1 cellular context compared by ENCODE assay signal in the genomic region with DNA sequence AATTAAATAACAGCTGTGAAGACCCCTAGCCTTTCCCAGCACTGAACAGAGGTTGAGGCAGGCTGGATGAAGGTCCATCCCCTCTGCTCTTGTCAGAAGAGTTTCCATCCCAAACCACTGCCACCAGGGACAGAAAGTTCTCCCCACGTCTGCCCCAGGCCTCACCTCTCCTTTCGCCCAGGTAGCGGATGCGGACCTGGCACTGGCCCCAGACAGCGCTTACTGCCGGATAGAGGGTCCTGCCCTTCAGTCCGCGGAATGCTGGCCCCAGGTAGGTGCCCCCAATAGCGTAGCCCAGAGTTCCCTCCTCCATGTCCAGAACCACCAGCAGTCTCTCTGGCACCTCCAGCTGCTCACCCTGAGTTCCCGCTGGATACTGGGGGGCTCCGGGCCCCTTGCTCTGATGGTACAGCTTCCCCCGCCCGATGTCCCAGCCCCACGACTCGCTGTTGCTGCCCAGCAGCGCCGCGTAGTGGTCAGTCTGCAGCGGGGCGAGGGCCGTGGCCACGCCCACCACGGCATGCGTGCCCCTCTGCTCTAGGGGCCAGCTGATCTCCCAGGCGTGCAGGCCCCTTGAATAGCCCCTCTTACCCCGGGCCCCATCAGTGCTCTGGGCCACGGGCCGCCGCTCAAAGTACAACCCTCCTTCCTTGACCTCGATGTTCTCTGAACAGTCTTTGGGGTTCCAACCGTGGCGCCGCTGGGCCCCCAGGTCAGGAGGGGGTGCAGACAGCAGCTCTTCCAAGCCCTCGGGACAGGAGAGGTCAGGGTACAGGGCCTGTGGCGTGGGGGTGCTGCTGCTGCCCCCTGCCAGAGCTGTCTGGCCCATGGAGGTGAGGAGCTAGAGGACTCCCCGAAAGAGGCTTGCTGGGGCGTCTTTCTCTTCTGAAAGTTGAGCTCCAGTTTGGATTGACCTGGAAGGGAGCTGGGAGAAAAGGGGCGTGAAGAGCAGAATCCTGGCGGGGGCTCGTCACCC.
A peak's percentile ranks its signal among the peaks of the same experiment; 100 is the strongest.
TF ChIP-seq lines count a peak whose summit lies in the region.

No MANE protein-coding gene starts in this region.

TF ChIP-seq in HepG2, 621 proteins besides CTCF, POLR2A, EP300 and RAD21 (continued from another document and continues in another):
- TF ChIP-seq ZNF557 (CRISPR knock-in tag; IDR thresholded peaks at IDR 0.05), result 0 out of 2 replicates have a peak, but pooled peaks have one; percentile 5
- TF ChIP-seq BCL6 (CRISPR knock-in tag; IDR thresholded peaks at IDR 0.05), result no peak; the same call in none of the 2 replicates
- TF ChIP-seq ZNF737 (CRISPR knock-in tag; IDR thresholded peaks at IDR 0.05; ENCODE audit: borderline replicate concordance), result 0 out of 2 replicates have a peak, but pooled peaks have one; percentile 37
- TF ChIP-seq ZNF260 (CRISPR knock-in tag; IDR thresholded peaks at IDR 0.05; ENCODE audit: borderline replicate concordance, low read depth), result no peak
- TF ChIP-seq, protein P1, sequence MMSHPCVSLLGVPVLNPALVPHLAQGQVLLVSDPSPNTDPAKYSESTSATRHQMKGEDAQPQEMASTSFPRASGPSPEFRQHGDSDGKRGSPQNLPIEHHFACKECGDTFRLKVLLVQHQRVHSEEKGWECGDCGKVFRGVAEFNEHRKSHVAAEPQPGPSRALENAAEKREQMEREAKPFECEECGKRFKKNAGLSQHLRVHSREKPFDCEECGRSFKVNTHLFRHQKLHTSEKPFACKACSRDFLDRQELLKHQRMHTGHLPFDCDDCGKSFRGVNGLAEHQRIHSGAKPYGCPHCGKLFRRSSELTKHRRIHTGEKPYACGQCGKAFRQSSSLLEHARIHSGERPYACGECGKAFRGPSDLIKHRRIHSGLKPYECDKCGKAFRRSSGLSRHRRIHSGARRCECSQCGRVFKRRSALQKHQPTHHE (CRISPR knock-in tag; IDR thresholded peaks at IDR 0.05; ENCODE audit: borderline replicate concordance), result no peak
- TF ChIP-seq DNMT3B (CRISPR knock-in tag; conservative IDR thresholded peaks at IDR 0.05), result no peak
- TF ChIP-seq DR1 (CRISPR knock-in tag; IDR thresholded peaks at IDR 0.05), result no peak; the same call in none of the 2 replicates
- TF ChIP-seq TBP (CRISPR knock-in tag; IDR thresholded peaks at IDR 0.05), result no peak
- TF ChIP-seq SMAD1 (CRISPR knock-in tag; IDR thresholded peaks at IDR 0.05; ENCODE audit: borderline replicate concordance, low read depth), result 0 out of 2 replicates have a peak, but pooled peaks have one; percentile 18
- no peak for TF ChIP-seq FLYWCH1 (CRISPR knock-in tag; IDR thresholded peaks at IDR 0.05)
- TF ChIP-seq ZNF678 (CRISPR knock-in tag; IDR thresholded peaks at IDR 0.05), result no peak
- no peak for TF ChIP-seq NPAS2 (CRISPR knock-in tag; IDR thresholded peaks at IDR 0.05; ENCODE audit: borderline replicate concordance)
- peak; percentile 41 for TF ChIP-seq ZSCAN21 (CRISPR knock-in tag; IDR thresholded peaks at IDR 0.05; ENCODE audit: borderline replicate concordance)
- TF ChIP-seq SIN3A (IDR thresholded peaks at IDR 0.05; ENCODE audit: borderline replicate concordance, low read depth, low read length), result peak; percentile 86
- TF ChIP-seq HNF4A (CRISPR knock-in tag; IDR thresholded peaks at IDR 0.05), result peak; percentile 48; the same call in 1 of the 2 replicates
- no peak for TF ChIP-seq ZBTB42 (CRISPR knock-in tag; IDR thresholded peaks at IDR 0.05)
- TF ChIP-seq, protein P2, sequence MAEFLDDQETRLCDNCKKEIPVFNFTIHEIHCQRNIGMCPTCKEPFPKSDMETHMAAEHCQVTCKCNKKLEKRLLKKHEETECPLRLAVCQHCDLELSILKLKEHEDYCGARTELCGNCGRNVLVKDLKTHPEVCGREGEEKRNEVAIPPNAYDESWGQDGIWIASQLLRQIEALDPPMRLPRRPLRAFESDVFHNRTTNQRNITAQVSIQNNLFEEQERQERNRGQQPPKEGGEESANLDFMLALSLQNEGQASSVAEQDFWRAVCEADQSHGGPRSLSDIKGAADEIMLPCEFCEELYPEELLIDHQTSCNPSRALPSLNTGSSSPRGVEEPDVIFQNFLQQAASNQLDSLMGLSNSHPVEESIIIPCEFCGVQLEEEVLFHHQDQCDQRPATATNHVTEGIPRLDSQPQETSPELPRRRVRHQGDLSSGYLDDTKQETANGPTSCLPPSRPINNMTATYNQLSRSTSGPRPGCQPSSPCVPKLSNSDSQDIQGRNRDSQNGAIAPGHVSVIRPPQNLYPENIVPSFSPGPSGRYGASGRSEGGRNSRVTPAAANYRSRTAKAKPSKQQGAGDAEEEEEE (CRISPR knock-in tag; IDR thresholded peaks at IDR 0.05; ENCODE audit: borderline replicate concordance), result no peak
- TF ChIP-seq REXO4 (CRISPR knock-in tag; IDR thresholded peaks at IDR 0.05; ENCODE audit: borderline replicate concordance), result no peak
- no peak for TF ChIP-seq KLF13 (CRISPR knock-in tag; IDR thresholded peaks at IDR 0.05)
- no peak for TF ChIP-seq ZNF468 (CRISPR knock-in tag; IDR thresholded peaks at IDR 0.05)
- no peak for TF ChIP-seq ELF4 (CRISPR knock-in tag; IDR thresholded peaks at IDR 0.05; ENCODE audit: borderline replicate concordance)
- TF ChIP-seq ZKSCAN8 (CRISPR knock-in tag; IDR thresholded peaks at IDR 0.05; ENCODE audit: borderline replicate concordance), result 0 out of 2 replicates have a peak, but pooled peaks have one; percentile 42
- TF ChIP-seq SCMH1 (CRISPR knock-in tag; IDR thresholded peaks at IDR 0.05; ENCODE audit: borderline replicate concordance), result no peak
- TF ChIP-seq NAIF1 (CRISPR knock-in tag; IDR thresholded peaks at IDR 0.05; ENCODE audit: borderline replicate concordance), result no peak
- TF ChIP-seq, protein P3, sequence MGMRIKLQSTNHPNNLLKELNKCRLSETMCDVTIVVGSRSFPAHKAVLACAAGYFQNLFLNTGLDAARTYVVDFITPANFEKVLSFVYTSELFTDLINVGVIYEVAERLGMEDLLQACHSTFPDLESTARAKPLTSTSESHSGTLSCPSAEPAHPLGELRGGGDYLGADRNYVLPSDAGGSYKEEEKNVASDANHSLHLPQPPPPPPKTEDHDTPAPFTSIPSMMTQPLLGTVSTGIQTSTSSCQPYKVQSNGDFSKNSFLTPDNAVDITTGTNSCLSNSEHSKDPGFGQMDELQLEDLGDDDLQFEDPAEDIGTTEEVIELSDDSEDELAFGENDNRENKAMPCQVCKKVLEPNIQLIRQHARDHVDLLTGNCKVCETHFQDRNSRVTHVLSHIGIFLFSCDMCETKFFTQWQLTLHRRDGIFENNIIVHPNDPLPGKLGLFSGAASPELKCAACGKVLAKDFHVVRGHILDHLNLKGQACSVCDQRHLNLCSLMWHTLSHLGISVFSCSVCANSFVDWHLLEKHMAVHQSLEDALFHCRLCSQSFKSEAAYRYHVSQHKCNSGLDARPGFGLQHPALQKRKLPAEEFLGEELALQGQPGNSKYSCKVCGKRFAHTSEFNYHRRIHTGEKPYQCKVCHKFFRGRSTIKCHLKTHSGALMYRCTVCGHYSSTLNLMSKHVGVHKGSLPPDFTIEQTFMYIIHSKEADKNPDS (CRISPR knock-in tag; IDR thresholded peaks at IDR 0.05), result 0 out of 2 replicates have a peak, but pooled peaks have one; percentile 57
- no peak; the same call in 1 of the 2 replicates for TF ChIP-seq ZNF136 (CRISPR knock-in tag; IDR thresholded peaks at IDR 0.05; ENCODE audit: low read depth)
- 0 out of 2 replicates have a peak, but pooled peaks have one; percentile 27 for TF ChIP-seq ZBTB1 (CRISPR knock-in tag; IDR thresholded peaks at IDR 0.05; ENCODE audit: borderline replicate concordance)
- TF ChIP-seq ZKSCAN1 (IDR thresholded peaks at IDR 0.05; ENCODE audit: low read length), result no peak
- TF ChIP-seq ZNF816 (CRISPR knock-in tag; IDR thresholded peaks at IDR 0.05; ENCODE audit: borderline replicate concordance), result no peak; the same call in 1 of the 2 replicates
- TF ChIP-seq ZNF331 (CRISPR knock-in tag; IDR thresholded peaks at IDR 0.05), result 0 out of 2 replicates have a peak, but pooled peaks have one; percentile 22
- peak; percentile 73 for TF ChIP-seq CBFB (CRISPR knock-in tag; IDR thresholded peaks at IDR 0.05)
- peak; percentile 70 for TF ChIP-seq HNRNPL (IDR thresholded peaks at IDR 0.05; ENCODE audit: low read depth, low read length)
- TF ChIP-seq, protein P4, sequence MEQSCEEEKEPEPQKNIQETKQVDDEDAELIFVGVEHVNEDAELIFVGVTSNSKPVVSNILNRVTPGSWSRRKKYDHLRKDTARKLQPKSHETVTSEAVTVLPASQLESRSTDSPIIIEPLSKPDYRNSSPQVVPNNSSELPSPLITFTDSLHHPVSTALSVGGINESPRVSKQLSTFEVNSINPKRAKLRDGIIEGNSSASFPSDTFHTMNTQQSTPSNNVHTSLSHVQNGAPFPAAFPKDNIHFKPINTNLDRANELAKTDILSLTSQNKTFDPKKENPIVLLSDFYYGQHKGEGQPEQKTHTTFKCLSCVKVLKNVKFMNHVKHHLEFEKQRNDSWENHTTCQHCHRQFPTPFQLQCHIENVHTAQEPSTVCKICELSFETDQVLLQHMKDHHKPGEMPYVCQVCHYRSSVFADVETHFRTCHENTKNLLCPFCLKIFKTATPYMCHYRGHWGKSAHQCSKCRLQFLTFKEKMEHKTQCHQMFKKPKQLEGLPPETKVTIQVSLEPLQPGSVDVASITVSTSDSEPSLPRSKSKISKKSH (CRISPR knock-in tag; IDR thresholded peaks at IDR 0.05; ENCODE audit: borderline replicate concordance), result peak; percentile 62; the same call in 1 of the 2 replicates
- TF ChIP-seq IKZF1 (IDR thresholded peaks at IDR 0.05), result no peak
- no peak for TF ChIP-seq ZNF883 (CRISPR knock-in tag; IDR thresholded peaks at IDR 0.05; ENCODE audit: not compliant biosample characterization)
- no peak for TF ChIP-seq ZNF766 (CRISPR knock-in tag; IDR thresholded peaks at IDR 0.05; ENCODE audit: borderline replicate concordance)
- no peak for TF ChIP-seq ZNF839 (CRISPR knock-in tag; IDR thresholded peaks at IDR 0.05; ENCODE audit: borderline replicate concordance)
- peak; percentile 57; the same call in 1 of the 2 replicates for TF ChIP-seq ZNF572 (CRISPR knock-in tag; IDR thresholded peaks at IDR 0.05)
- TF ChIP-seq, protein P5, sequence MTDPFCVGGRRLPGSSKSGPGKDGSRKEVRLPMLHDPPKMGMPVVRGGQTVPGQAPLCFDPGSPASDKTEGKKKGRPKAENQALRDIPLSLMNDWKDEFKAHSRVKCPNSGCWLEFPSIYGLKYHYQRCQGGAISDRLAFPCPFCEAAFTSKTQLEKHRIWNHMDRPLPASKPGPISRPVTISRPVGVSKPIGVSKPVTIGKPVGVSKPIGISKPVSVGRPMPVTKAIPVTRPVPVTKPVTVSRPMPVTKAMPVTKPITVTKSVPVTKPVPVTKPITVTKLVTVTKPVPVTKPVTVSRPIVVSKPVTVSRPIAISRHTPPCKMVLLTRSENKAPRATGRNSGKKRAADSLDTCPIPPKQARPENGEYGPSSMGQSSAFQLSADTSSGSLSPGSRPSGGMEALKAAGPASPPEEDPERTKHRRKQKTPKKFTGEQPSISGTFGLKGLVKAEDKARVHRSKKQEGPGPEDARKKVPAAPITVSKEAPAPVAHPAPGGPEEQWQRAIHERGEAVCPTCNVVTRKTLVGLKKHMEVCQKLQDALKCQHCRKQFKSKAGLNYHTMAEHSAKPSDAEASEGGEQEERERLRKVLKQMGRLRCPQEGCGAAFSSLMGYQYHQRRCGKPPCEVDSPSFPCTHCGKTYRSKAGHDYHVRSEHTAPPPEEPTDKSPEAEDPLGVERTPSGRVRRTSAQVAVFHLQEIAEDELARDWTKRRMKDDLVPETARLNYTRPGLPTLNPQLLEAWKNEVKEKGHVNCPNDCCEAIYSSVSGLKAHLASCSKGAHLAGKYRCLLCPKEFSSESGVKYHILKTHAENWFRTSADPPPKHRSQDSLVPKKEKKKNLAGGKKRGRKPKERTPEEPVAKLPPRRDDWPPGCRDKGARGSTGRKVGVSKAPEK (CRISPR knock-in tag; IDR thresholded peaks at IDR 0.05; ENCODE audit: borderline replicate concordance), result no peak
- no peak for TF ChIP-seq ZNF598 (CRISPR knock-in tag; IDR thresholded peaks at IDR 0.05; ENCODE audit: borderline replicate concordance)
- TF ChIP-seq NCOA2 (CRISPR knock-in tag; IDR thresholded peaks at IDR 0.05), result peak; percentile 60
- TF ChIP-seq, protein P6, sequence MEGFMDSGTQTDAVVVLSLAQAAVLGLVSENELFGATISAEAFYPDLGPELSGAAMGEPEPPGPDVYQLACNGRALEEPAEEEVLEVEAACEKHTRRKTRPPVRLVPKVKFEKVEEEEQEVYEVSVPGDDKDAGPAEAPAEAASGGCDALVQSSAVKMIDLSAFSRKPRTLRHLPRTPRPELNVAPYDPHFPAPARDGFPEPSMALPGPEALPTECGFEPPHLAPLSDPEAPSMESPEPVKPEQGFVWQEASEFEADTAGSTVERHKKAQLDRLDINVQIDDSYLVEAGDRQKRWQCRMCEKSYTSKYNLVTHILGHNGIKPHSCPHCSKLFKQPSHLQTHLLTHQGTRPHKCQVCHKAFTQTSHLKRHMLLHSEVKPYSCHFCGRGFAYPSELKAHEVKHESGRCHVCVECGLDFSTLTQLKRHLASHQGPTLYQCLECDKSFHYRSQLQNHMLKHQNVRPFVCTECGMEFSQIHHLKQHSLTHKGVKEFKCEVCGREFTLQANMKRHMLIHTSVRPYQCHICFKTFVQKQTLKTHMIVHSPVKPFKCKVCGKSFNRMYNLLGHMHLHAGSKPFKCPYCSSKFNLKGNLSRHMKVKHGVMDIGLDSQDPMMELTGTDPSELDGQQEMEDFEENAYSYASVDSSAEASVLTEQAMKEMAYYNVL (CRISPR knock-in tag; IDR thresholded peaks at IDR 0.05; ENCODE audit: borderline replicate concordance), result peak; percentile 34; the same call in 1 of the 2 replicates
- 0 out of 2 replicates have a peak, but pooled peaks have one; percentile 29 for TF ChIP-seq PAWR (CRISPR knock-in tag; IDR thresholded peaks at IDR 0.05; ENCODE audit: borderline replicate concordance)
- no peak for TF ChIP-seq NBN (conservative IDR thresholded peaks at IDR 0.05)
- TF ChIP-seq, protein P7, sequence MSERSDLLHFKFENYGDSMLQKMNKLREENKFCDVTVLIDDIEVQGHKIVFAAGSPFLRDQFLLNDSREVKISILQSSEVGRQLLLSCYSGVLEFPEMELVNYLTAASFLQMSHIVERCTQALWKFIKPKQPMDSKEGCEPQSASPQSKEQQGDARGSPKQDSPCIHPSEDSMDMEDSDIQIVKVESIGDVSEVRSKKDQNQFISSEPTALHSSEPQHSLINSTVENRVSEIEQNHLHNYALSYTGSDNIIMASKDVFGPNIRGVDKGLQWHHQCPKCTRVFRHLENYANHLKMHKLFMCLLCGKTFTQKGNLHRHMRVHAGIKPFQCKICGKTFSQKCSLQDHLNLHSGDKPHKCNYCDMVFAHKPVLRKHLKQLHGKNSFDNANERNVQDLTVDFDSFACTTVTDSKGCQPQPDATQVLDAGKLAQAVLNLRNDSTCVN (CRISPR knock-in tag; IDR thresholded peaks at IDR 0.05; ENCODE audit: borderline replicate concordance), result no peak; the same call in 1 of the 2 replicates
- TF ChIP-seq, protein P8, sequence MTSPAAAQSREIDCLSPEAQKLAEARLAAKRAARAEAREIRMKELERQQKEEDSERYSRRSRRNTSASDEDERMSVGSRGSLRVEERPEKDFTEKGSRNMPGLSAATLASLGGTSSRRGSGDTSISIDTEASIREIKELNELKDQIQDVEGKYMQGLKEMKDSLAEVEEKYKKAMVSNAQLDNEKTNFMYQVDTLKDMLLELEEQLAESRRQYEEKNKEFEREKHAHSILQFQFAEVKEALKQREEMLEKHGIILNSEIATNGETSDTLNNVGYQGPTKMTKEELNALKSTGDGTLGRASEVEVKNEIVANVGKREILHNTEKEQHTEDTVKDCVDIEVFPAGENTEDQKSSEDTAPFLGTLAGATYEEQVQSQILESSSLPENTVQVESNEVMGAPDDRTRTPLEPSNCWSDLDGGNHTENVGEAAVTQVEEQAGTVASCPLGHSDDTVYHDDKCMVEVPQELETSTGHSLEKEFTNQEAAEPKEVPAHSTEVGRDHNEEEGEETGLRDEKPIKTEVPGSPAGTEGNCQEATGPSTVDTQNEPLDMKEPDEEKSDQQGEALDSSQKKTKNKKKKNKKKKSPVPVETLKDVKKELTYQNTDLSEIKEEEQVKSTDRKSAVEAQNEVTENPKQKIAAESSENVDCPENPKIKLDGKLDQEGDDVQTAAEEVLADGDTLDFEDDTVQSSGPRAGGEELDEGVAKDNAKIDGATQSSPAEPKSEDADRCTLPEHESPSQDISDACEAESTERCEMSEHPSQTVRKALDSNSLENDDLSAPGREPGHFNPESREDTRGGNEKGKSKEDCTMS (CRISPR knock-in tag; conservative IDR thresholded peaks at IDR 0.05), result no peak
